9 cellular contexts compared by ENCODE assay signal in genomic region chr1:94924967-94925366, GRCh38. TPM values are rescaled to one million over a fixed set of nuclear protein-coding genes. Genes with fewer than 3 reads are reported as not detected.
DNase-seq lines count a peak whose midpoint lies in the region; ATAC-seq and TF ChIP-seq lines count a peak whose summit lies in the region.
"Had no signal": no experiment of that assay in that cellular context is flagged by ENCODE, and none has a peak within 500 bp of the region (broad histone marks: within the 10 kb centered on the region; RNA-seq: fewer than 3 reads in every experiment).

No MANE protein-coding gene starts in this region.

- WGBS in GM23248 (ENCODE audit: low coverage in 1 of 2, low lambda C conversion rate in 2 of 2, missing lambda C conversion rate in 2 of 2), 2 experiments = 1 to 2% methylated on average over 3 of the region's 3 CpGs
- 6% methylated on average over 3 of the region's 3 CpGs for WGBS in right cardiac atrium

- H3K27me3 ChIP-seq in GM23248 (replicated peaks; ENCODE audit: insufficient read depth) = no peaks in the 10 kb centered on the region
- H3K27me3 ChIP-seq in right cardiac atrium (ENCODE audit: control insufficient read depth, insufficient read depth) = no peaks in the 10 kb centered on the region

- in situ Hi-C loops in GM23248 (cut with MboI) = loop anchor here (5.0 kb wide), 1 partner anchor 63 kb away; no protein-coding TSS in a partner anchor

- no peak overlapping the region for H2AFZ ChIP-seq in GM23248

- peaks cover 45% of the 10 kb centered on the region for H3K4me1 ChIP-seq in GM23248 (ENCODE audit: insufficient read depth)
- peaks cover 16% of the 10 kb centered on the region for H3K4me1 ChIP-seq in right cardiac atrium (ENCODE audit: control insufficient read depth, insufficient read depth, low read length)

- no peaks in the 10 kb centered on the region for H3K9me2 ChIP-seq in GM23248 (ENCODE audit: insufficient read depth)

- DNase-seq in GM23248 = peak; percentile 62
- no peak for DNase-seq in right cardiac atrium
- no peak for DNase-seq in skeletal muscle cell (ENCODE audit: low read depth)
- no peak for DNase-seq in stimulated activated CD8-positive, alpha-beta memory T cell treated with anti-CD3 and anti-CD28 coated beads, Interleukin-4, amount 100 ng/mL, for 48 hours
- no peak for DNase-seq in posterior cingulate gyrus

- H3K27ac ChIP-seq in GM23248 (peak overlapping the region; percentile 82), right cardiac atrium (ENCODE audit: low read length) (peak overlapping the region; percentile 85)

- H3K79me2 ChIP-seq in GM23248 (ENCODE audit: insufficient read depth) = peaks cover 63% of the 10 kb centered on the region

- H3F3A ChIP-seq in GM23248 (ENCODE audit: insufficient read depth) = peaks cover 65% of the 10 kb centered on the region

- H4K20me1 ChIP-seq in GM23248 (ENCODE audit: insufficient read depth) = no peaks in the 10 kb centered on the region

- peak overlapping the region; percentile 95 for H3K4me3 ChIP-seq in GM23248
- H3K4me3 ChIP-seq in WI38 (ENCODE audit: low read depth, low read length) = peak overlapping the region; percentile 90
- H3K4me3 ChIP-seq in right cardiac atrium (ENCODE audit: low read length) = peak overlapping the region; percentile 96
- H3K4me3 ChIP-seq in skeletal muscle cell (ENCODE audit: low read depth, low read length) = peak overlapping the region; percentile 91

- no peaks in the 10 kb centered on the region for H3K36me3 ChIP-seq in GM23248 (ENCODE audit: low read depth)

- H3K9ac ChIP-seq in GM23248 = peak overlapping the region; percentile 89

- intact Hi-C loops in right cardiac atrium (cut with DNase I) = loop anchor here (5.0 to 10.0 kb wide), 5 partner anchors 37 to 120 kb away; no protein-coding TSS in a partner anchor
- intact Hi-C loops in posterior cingulate gyrus (cut with DNase I) = loop anchor here (5.0 kb wide), 3 partner anchors 53 to 307 kb away; partner anchors contain the start of gene RWDD3

- H3K9me3 ChIP-seq in GM23248 (ENCODE audit: low read depth) = no peaks in the 10 kb centered on the region
- no peaks in the 10 kb centered on the region for H3K9me3 ChIP-seq in right cardiac atrium (ENCODE audit: control insufficient read depth, low read length)

- ATAC-seq in right cardiac atrium = no peak
- no peak for ATAC-seq in GM18873 (IDR thresholded peaks at IDR 0.05; ENCODE audit: low FRiP score, unreplicated experiment)
- no peak for ATAC-seq in HG03378 (IDR thresholded peaks at IDR 0.05; ENCODE audit: unreplicated experiment)

- no peak for TF ChIP-seq CTCF in WI38 (IDR thresholded peaks at IDR 0.05; ENCODE audit: low read depth, low read length)

- H3K4me2 ChIP-seq in GM23248 (ENCODE audit: unreplicated experiment) = peak overlapping the region; percentile 90

RNA-seq across cellular contexts. Expression of gene CNN3, which starts 1.9 kb away (rescaled TPM):
- total RNA-seq in GM23248 (2014; rRNA removed; shearing (Covaris generic)) = 200 and 213 TPM in 2 replicates
- polyA plus RNA-seq in GM23248 (2016; fragmentation: Nextera tagmentation; extraction: Ambion mirVana) (359 and 365 TPM in 2 replicates), right cardiac atrium (61.2 TPM)
- total RNA-seq in right cardiac atrium = 100 to 1,000 TPM; 105 to 162 (median 112) TPM
- total RNA-seq: OCI-LY7 had no signal
